Comparison of ENCODE assay signal across 21 cellular contexts in the genomic region with DNA sequence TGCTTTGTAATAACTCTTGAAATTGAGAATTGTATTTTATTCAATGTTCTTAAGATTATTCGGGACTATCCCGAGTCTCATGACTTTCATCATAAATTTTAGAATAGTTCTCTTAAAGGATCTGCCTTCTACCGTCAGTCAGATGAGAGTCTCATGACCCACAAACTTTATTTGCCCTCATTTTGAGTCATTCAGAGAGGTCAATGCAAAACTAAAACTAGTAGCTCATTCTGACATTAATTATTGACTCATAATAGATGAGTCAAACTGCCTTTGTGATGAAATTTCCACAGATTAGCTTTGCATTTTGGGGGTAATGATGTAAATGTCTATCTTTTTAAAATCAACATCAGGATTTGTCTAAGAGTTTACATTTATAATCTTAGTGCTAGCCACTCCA.
DNase-seq lines count a peak whose midpoint lies in the region; TF ChIP-seq lines count a peak whose summit lies in the region.
"Had no signal": no experiment of that assay in that cellular context is flagged by ENCODE, and none has a peak within 500 bp of the region (broad histone marks: within the 10 kb centered on the region; RNA-seq: fewer than 3 reads in every experiment).

No MANE protein-coding gene starts in this region.

- H3K9me3 ChIP-seq in breast epithelium: no peaks in the 10 kb centered on the region
- H3K9me3 ChIP-seq: BE2C, HAP-1, MG63 had no signal

- peak overlapping the region; percentile 33 for H3K27ac Mint-ChIP-seq in MCF 10A (ENCODE audit: low read depth, unreplicated experiment)
- H3K27ac Mint-ChIP-seq: CD4-positive, alpha-beta T cell had no signal

- POLR2A ChIA-PET in MCF 10A (lab: Yijun Ruan, JAX): no interaction called here

- CTCF ChIA-PET in MCF 10A (lab: Yijun Ruan, JAX): no interaction called here

- H3K27me3 ChIP-seq in breast epithelium: no peaks in the 10 kb centered on the region
- H3K27me3 ChIP-seq: BE2C, MG63 had no signal

- H3K9me3 Mint-ChIP-seq in MCF 10A (ENCODE audit: unreplicated experiment): peaks cover 3% of the 10 kb centered on the region

- H3K27me3 Mint-ChIP-seq in MCF 10A (ENCODE audit: insufficient read depth, unreplicated experiment): no peaks in the 10 kb centered on the region
- H3K27me3 Mint-ChIP-seq: CD4-positive, alpha-beta T cell had no signal

- no peaks in the 10 kb centered on the region for H3K4me1 ChIP-seq in breast epithelium
- H3K4me1 ChIP-seq: BE2C had no signal

- intact Hi-C loops in MCF 10A (cut with micrococcal nuclease): no loop called here
- intact Hi-C loops in breast epithelium (cut with DNase I; ENCODE audit: low total_unique reads): no loop called here

- H3K4me1 Mint-ChIP-seq in MCF 10A (ENCODE audit: insufficient read depth, unreplicated experiment): peaks cover 16% of the 10 kb centered on the region

- no TSS peak for BruUV-seq in MCF 10A (replicated peaks; lab: Mats Ljungman, UMichigan)

- H3K4me3 Mint-ChIP-seq in MCF 10A (ENCODE audit: unreplicated experiment): no peak overlapping the region
- H3K4me3 Mint-ChIP-seq: CD4-positive, alpha-beta T cell had no signal

- H3K36me3 ChIP-seq in breast epithelium: no peaks in the 10 kb centered on the region
- H3K36me3 ChIP-seq: BE2C, HAP-1, MG63 had no signal

- H3K27ac ChIP-seq in breast epithelium: no peak overlapping the region

- no peak overlapping the region for H3K4me3 ChIP-seq in breast epithelium
- H3K4me3 ChIP-seq in epithelial cell of esophagus (ENCODE audit: low read length): no peak overlapping the region
- no peak overlapping the region for H3K4me3 ChIP-seq in retinal pigment epithelial cell (ENCODE audit: low read length)
- H3K4me3 ChIP-seq: HAP-1, MG63 had no signal

- H3K36me3 Mint-ChIP-seq in MCF 10A (ENCODE audit: insufficient read depth, unreplicated experiment): no peaks in the 10 kb centered on the region

- no peak for TF ChIP-seq POLR2A in breast epithelium (IDR thresholded peaks at IDR 0.05)

- no peak for TF ChIP-seq CTCF in MCF 10A (IDR thresholded peaks at IDR 0.05; ENCODE audit: unreplicated experiment)
- no peak for TF ChIP-seq CTCF in breast epithelium (IDR thresholded peaks at IDR 0.05)
- TF ChIP-seq CTCF in epithelial cell of esophagus (IDR thresholded peaks at IDR 0.05; ENCODE audit: insufficient read depth, low read depth, low read length, missing control alignments): no peak
- TF ChIP-seq CTCF in retinal pigment epithelial cell (conservative IDR thresholded peaks at IDR 0.05; ENCODE audit: low read depth, low read length): no peak

- DNase-seq in MCF 10A (ENCODE audit: unreplicated experiment) (peak; percentile 63), breast epithelium (ENCODE audit: low spot score in 2 of 2) (no peak), RKO (ENCODE audit: low spot score) (peak; percentile 66), epithelial cell of esophagus (ENCODE audit: low read depth) (peak; percentile 0), retinal pigment epithelial cell (ENCODE audit: low read depth) (peak; percentile 80), epidermal melanocyte (ENCODE audit: insufficient read length, low spot score) (no peak), islet precursor cell (no peak)
- no peak for DNase-seq in activated CD8-positive, alpha-beta memory T cell treated with anti-CD3 and anti-CD28 coated beads for 24 hours
- DNase-seq: 8988T; BE2C; Calu3; CD4-positive, alpha-beta T cell; DMS53; MG63; NCI-H1092; NCI-H146; NCI-H2081; NCI-H510A; NCI-H82; Right ventricle myocardium superior had no signal

Comparison
In these comparisons a context has a peak if more than half of its experiments do, and no peak if none do; other contexts are left out.
1. DNase-seq: peak in MCF 10A (single experiment), RKO (single experiment), epithelial cell of esophagus (single experiment) and retinal pigment epithelial cell (single experiment); none in breast epithelium (0 of 2), epidermal melanocyte (single experiment), activated CD8-positive, alpha-beta memory T cell treated with anti-CD3 and anti-CD28 coated beads for 24 hours (single experiment) and islet precursor cell (single experiment).